Comparison of ENCODE assay signal across 2 cellular contexts in the genomic region with DNA sequence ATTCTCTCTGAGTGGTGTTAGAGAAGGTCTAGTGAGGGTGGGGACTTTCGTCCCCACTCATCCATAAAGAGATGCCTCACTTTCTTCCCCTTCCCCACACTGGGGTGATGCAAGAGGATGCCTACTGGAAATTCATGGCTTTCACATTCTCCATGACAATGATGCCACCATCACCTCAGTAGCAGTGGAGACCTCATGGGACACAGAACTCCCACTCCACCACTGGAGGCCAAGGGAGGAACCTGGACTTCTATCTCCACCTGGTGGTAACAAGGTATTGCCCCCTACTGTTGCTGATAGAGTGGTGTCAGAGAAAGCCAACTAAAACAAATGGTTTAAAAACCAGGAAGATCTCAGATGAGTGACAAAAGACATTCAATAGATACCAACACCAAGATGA.
TF ChIP-seq lines count a peak whose summit lies in the region.

No MANE protein-coding gene starts in this region.

TF ChIP-seq in Ishikawa, 13 proteins besides CTCF, POLR2A, EP300 and RAD21 (continued from another document):
- TF ChIP-seq, protein P1, sequence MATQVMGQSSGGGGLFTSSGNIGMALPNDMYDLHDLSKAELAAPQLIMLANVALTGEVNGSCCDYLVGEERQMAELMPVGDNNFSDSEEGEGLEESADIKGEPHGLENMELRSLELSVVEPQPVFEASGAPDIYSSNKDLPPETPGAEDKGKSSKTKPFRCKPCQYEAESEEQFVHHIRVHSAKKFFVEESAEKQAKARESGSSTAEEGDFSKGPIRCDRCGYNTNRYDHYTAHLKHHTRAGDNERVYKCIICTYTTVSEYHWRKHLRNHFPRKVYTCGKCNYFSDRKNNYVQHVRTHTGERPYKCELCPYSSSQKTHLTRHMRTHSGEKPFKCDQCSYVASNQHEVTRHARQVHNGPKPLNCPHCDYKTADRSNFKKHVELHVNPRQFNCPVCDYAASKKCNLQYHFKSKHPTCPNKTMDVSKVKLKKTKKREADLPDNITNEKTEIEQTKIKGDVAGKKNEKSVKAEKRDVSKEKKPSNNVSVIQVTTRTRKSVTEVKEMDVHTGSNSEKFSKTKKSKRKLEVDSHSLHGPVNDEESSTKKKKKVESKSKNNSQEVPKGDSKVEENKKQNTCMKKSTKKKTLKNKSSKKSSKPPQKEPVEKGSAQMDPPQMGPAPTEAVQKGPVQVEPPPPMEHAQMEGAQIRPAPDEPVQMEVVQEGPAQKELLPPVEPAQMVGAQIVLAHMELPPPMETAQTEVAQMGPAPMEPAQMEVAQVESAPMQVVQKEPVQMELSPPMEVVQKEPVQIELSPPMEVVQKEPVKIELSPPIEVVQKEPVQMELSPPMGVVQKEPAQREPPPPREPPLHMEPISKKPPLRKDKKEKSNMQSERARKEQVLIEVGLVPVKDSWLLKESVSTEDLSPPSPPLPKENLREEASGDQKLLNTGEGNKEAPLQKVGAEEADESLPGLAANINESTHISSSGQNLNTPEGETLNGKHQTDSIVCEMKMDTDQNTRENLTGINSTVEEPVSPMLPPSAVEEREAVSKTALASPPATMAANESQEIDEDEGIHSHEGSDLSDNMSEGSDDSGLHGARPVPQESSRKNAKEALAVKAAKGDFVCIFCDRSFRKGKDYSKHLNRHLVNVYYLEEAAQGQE (IDR thresholded peaks at IDR 0.05; ENCODE audit: low read depth) = no peak
- TF ChIP-seq TEAD4 (IDR thresholded peaks at IDR 0.05) (no peak), TAF1 (IDR thresholded peaks at IDR 0.05; ENCODE audit: low read depth) (no peak)
TF ChIP-seq in Ishikawa: peak in this region for 0.

TF ChIP-seq in HepG2, 621 proteins besides CTCF, POLR2A, EP300 and RAD21 (continued from another document):
- TF ChIP-seq, protein P2, sequence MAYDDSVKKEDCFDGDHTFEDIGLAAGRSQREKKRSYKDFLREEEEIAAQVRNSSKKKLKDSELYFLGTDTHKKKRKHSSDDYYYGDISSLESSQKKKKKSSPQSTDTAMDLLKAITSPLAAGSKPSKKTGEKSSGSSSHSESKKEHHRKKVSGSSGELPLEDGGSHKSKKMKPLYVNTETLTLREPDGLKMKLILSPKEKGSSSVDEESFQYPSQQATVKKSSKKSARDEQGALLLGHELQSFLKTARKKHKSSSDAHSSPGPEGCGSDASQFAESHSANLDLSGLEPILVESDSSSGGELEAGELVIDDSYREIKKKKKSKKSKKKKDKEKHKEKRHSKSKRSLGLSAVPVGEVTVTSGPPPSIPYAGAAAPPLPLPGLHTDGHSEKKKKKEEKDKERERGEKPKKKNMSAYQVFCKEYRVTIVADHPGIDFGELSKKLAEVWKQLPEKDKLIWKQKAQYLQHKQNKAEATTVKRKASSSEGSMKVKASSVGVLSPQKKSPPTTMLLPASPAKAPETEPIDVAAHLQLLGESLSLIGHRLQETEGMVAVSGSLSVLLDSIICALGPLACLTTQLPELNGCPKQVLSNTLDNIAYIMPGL (CRISPR knock-in tag; IDR thresholded peaks at IDR 0.05; ENCODE audit: borderline replicate concordance in 1 of 2, low read depth in 1 of 2) = 0 out of 4 replicates have a peak, but pooled peaks of 1 of the 2 experiments have one; percentile 25
- TF ChIP-seq ZNF672 (CRISPR knock-in tag; IDR thresholded peaks at IDR 0.05) (no peak), GZF1 (CRISPR knock-in tag; IDR thresholded peaks at IDR 0.05) (no peak), FOXK1 (CRISPR knock-in tag; IDR thresholded peaks at IDR 0.05; ENCODE audit: borderline replicate concordance, low read depth) (no peak), STAG1 (CRISPR knock-in tag; IDR thresholded peaks at IDR 0.05) (peak; percentile 80), STAT5B (CRISPR knock-in tag; IDR thresholded peaks at IDR 0.05) (no peak), SIN3B (IDR thresholded peaks at IDR 0.05; ENCODE audit: low read length) (no peak), RBAK (CRISPR knock-in tag; IDR thresholded peaks at IDR 0.05) (no peak), IRF2 (CRISPR knock-in tag; IDR thresholded peaks at IDR 0.05) (0 out of 2 replicates have a peak, but pooled peaks have one; percentile 19), GFI1 (CRISPR knock-in tag; IDR thresholded peaks at IDR 0.05; ENCODE audit: borderline replicate concordance) (no peak), FOXA1 (IDR thresholded peaks at IDR 0.05) (no peak), FOXA1 (CRISPR knock-in tag; IDR thresholded peaks at IDR 0.05) (no peak), SMC3 (IDR thresholded peaks at IDR 0.05; ENCODE audit: low read length) (peak; percentile 87), SOX6 (IDR thresholded peaks at IDR 0.05) (no peak), SOX6 (CRISPR knock-in tag; IDR thresholded peaks at IDR 0.05) (peak; percentile 26; the same call in 1 of the 2 replicates)
- TF ChIP-seq, protein P3, sequence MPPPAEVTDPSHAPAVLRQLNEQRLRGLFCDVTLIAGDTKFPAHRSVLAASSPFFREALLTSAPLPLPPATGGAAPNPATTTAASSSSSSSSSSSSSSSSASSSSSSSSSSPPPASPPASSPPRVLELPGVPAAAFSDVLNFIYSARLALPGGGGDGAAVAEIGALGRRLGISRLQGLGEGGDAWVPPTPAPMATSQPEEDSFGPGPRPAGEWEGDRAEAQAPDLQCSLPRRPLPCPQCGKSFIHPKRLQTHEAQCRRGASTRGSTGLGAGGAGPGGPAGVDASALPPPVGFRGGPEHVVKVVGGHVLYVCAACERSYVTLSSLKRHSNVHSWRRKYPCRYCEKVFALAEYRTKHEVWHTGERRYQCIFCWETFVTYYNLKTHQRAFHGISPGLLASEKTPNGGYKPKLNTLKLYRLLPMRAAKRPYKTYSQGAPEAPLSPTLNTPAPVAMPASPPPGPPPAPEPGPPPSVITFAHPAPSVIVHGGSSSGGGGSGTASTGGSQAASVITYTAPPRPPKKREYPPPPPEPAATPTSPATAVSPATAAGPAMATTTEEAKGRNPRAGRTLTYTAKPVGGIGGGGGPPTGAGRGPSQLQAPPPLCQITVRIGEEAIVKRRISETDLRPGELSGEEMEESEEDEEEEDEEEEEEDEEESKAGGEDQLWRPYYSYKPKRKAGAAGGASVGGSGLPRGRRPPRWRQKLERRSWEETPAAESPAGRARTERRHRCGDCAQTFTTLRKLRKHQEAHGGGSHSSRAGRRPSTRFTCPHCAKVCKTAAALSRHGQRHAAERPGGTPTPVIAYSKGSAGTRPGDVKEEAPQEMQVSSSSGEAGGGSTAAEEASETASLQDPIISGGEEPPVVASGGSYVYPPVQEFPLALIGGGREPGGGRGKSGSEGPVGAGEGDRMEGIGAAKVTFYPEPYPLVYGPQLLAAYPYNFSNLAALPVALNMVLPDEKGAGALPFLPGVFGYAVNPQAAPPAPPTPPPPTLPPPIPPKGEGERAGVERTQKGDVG (CRISPR knock-in tag; IDR thresholded peaks at IDR 0.05; ENCODE audit: borderline replicate concordance) = no peak
- TF ChIP-seq, protein P4, sequence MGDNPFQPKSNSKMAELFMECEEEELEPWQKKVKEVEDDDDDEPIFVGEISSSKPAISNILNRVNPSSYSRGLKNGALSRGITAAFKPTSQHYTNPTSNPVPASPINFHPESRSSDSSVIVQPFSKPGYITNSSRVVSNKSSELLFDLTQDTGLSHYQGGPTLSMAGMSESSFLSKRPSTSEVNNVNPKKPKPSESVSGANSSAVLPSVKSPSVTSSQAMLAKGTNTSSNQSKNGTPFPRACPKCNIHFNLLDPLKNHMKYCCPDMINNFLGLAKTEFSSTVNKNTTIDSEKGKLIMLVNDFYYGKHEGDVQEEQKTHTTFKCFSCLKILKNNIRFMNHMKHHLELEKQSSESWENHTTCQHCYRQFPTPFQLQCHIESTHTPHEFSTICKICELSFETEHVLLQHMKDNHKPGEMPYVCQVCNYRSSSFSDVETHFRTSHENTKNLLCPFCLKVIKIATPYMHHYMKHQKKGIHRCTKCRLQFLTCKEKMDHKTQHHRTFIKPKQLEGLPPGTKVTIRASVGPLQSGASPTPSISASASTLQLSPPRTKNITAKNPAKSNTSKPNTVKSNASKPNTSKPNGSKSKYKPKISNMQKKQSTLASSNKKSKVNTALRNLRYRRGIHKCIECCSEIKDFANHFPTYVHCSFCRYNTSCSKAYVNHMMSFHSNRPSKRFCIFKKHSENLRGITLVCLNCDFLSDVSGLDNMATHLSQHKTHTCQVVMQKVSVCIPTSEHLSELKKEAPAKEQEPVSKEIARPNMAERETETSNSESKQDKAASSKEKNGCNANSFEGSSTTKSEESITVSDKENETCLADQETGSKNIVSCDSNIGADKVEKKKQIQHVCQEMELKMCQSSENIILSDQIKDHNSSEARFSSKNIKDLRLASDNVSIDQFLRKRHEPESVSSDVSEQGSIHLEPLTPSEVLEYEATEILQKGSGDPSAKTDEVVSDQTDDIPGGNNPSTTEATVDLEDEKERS (CRISPR knock-in tag; IDR thresholded peaks at IDR 0.05) = 0 out of 2 replicates have a peak, but pooled peaks have one; percentile 31
- TF ChIP-seq, protein P5, sequence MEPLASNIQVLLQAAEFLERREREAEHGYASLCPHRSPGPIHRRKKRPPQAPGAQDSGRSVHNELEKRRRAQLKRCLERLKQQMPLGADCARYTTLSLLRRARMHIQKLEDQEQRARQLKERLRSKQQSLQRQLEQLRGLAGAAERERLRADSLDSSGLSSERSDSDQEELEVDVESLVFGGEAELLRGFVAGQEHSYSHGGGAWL (CRISPR knock-in tag; IDR thresholded peaks at IDR 0.05) = no peak
- TF ChIP-seq, protein P6, sequence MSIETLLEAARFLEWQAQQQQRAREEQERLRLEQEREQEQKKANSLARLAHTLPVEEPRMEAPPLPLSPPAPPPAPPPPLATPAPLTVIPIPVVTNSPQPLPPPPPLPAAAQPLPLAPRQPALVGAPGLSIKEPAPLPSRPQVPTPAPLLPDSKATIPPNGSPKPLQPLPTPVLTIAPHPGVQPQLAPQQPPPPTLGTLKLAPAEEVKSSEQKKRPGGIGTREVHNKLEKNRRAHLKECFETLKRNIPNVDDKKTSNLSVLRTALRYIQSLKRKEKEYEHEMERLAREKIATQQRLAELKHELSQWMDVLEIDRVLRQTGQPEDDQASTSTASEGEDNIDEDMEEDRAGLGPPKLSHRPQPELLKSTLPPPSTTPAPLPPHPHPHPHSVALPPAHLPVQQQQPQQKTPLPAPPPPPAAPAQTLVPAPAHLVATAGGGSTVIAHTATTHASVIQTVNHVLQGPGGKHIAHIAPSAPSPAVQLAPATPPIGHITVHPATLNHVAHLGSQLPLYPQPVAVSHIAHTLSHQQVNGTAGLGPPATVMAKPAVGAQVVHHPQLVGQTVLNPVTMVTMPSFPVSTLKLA (IDR thresholded peaks at IDR 0.05) = no peak
